8 cellular contexts compared by ENCODE assay signal in the genomic region with DNA sequence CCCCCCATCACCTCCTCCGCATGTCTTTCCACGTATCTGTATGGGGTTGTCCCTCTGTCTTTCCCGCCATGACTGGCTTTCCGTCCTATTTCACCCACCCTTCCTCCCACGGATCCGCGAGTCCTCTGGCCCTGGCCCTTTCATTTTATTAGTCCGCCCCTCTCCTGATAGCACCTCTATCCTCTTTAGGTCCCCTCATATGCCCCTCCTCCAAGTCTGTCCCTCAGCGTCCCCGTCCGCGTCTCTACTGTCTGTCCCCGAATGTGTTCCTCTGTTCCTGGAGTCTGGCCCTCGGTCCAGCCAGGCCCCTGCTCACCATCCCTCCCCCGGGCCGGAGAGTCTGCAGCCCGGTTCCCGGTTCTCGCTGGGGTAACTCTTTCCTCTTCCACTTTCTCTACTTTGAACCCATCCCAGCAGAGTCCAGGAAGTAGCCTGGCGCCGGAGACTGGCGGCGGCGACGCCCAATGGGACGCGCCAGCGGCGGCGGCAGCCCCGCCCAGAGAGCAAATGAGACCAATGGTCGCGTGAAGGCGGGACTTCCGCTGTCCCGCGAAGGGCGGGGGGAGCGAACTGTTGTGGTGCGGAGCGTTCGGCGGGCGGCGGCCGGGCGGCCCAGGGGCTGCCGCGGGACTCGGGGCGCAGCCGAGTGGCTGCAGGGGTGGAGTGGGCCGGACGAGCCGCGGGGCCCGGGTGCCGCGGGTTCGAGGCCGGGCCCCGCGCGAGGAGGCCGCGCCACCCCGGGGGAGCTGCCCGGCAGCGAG. TPM values are rescaled to one million over a fixed set of nuclear protein-coding genes. Genes with fewer than 3 reads are reported as not detected.
DNase-seq lines count a peak whose midpoint lies in the region; ATAC-seq and TF ChIP-seq lines count a peak whose summit lies in the region.

A gene with protein sequence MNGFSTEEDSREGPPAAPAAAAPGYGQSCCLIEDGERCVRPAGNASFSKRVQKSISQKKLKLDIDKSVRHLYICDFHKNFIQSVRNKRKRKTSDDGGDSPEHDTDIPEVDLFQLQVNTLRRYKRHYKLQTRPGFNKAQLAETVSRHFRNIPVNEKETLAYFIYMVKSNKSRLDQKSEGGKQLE (plus strand): TSS at position 576 of the 761 bp plus-strand sequence. CDS start 608 bp downstream, outside the sequence.

- no peaks in the 10 kb centered on the region for H3K27me3 ChIP-seq in skeletal muscle tissue (ENCODE audit: control insufficient read depth in 3 of 3, insufficient read depth in 3 of 3, low read length in 3 of 3)

- POLR2A ChIA-PET in AG04449 (lab: Yijun Ruan, JAX) = no interaction called here

- H3K9ac ChIP-seq in skeletal muscle tissue (ENCODE audit: low read depth in 1 of 3, low read length in 3 of 3) = peak within 1 kb of the TSS; percentile 88 to 93 (median 90)

- TF ChIP-seq CTCF in AG04449 (IDR thresholded peaks at IDR 0.05; ENCODE audit: insufficient read depth, low read length, missing control alignments) = no peak
- TF ChIP-seq CTCF in VCaP (conservative IDR thresholded peaks at IDR 0.05) = no peak

- H3K4me1 ChIP-seq in skeletal muscle tissue (ENCODE audit: control insufficient read depth in 3 of 3, insufficient read depth in 3 of 3, low read length in 3 of 3) = peaks cover 21 to 32% (median 21%) of the 10 kb centered on the region in 3 donors

- CTCF ChIA-PET in AG04449 (lab: Yijun Ruan, JAX) = interaction anchor here (1.0 to 5.7 kb wide), 4 partner anchors 21 to 373 kb away, joined by 3 to 44 read pairs (median 6); no protein-coding TSS in a partner anchor

- in situ Hi-C loops in T47D (cut with HindIII; ENCODE audit: low pct_unique_long_range_greater_than_20kb, low sequenced_read_pairs) = no loop called here

- H3K4me3 ChIP-seq in AG04449 (ENCODE audit: low read depth, low read length) (peak within 1 kb of the TSS; percentile 95), iPS-18c (ENCODE audit: insufficient read depth, low read depth, low read length) (peak within 1 kb of the TSS; percentile 97), skeletal muscle tissue (ENCODE audit: low read length in 3 of 3) (peak within 1 kb of the TSS; percentile 94 to 99 (median 94))

- H3K9me3 ChIP-seq in iPS-18c (ENCODE audit: control insufficient read depth, insufficient read depth, low read length) (no peaks in the 10 kb centered on the region), skeletal muscle tissue (ENCODE audit: control insufficient read depth in 3 of 3, low read length in 3 of 3) (no peaks in the 10 kb centered on the region)

- peak; percentile 52 for DNase-seq in AG04449 (ENCODE audit: low read depth, low spot score)
- peak; percentile 82 for DNase-seq in NCI-H2196 treated with DMSO at 0.1 percent for 48 hours (lab: John Stamatoyannopoulos, UW; ENCODE audit: unreplicated experiment)
- DNase-seq in T47D (ENCODE audit: low read depth in 1 of 2, low spot score in 1 of 2) = peak; percentile 97 to 100

- H3K27ac ChIP-seq in VCaP (peak within 1 kb of the TSS; percentile 75), skeletal muscle tissue (ENCODE audit: low read depth, low read length) (peak within 1 kb of the TSS; percentile 60)

- peaks cover 0 to 14% (median 10%) of the 10 kb centered on the region in 3 donors for H3K36me3 ChIP-seq in skeletal muscle tissue (ENCODE audit: control insufficient read depth in 3 of 3, insufficient read depth in 3 of 3, low read length in 3 of 3)

- ATAC-seq in GM18870 (IDR thresholded peaks at IDR 0.05; ENCODE audit: unreplicated experiment) (peak; percentile 90), HG03108 (IDR thresholded peaks at IDR 0.05; ENCODE audit: unreplicated experiment) (peak; percentile 96)

RNA-seq across cellular contexts. Expression of the gene that starts here (rescaled TPM):
- total RNA-seq in skeletal muscle tissue = 13.0 TPM

Comparison
In these comparisons a context has a peak if more than half of its experiments do, and no peak if none do; other contexts are left out.
1. Peak in every context shown above with its lines: DNase-seq, ATAC-seq, H3K4me3 ChIP-seq and H3K27ac ChIP-seq.